In the genomic region with DNA sequence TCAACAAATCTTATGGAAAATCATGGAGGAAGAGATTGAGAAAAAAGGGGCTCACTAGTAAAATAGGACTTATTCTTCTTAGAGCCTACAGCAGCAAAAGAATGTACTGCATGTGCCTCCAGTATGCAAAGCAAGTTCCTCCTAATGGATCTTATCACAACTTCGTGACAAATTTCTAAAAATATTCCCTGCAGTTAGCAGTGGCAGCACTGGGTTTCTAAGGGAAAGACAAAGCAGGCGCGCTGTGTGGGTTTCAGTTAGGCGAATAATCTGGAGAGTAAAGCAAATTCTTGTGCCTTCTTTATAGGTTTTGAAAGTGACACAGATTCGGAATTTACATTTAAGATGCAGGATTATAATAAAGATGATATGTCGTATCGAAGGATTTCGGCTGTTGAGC, we compare ENCODE assay signal across 1 cellular context.
TF ChIP-seq lines count a peak whose summit lies in the region.

No MANE protein-coding gene starts in this region.

TF ChIP-seq in GM23338, 12 proteins besides CTCF, POLR2A, EP300 and RAD21 (continued from another document):
- TF ChIP-seq, protein P1, sequence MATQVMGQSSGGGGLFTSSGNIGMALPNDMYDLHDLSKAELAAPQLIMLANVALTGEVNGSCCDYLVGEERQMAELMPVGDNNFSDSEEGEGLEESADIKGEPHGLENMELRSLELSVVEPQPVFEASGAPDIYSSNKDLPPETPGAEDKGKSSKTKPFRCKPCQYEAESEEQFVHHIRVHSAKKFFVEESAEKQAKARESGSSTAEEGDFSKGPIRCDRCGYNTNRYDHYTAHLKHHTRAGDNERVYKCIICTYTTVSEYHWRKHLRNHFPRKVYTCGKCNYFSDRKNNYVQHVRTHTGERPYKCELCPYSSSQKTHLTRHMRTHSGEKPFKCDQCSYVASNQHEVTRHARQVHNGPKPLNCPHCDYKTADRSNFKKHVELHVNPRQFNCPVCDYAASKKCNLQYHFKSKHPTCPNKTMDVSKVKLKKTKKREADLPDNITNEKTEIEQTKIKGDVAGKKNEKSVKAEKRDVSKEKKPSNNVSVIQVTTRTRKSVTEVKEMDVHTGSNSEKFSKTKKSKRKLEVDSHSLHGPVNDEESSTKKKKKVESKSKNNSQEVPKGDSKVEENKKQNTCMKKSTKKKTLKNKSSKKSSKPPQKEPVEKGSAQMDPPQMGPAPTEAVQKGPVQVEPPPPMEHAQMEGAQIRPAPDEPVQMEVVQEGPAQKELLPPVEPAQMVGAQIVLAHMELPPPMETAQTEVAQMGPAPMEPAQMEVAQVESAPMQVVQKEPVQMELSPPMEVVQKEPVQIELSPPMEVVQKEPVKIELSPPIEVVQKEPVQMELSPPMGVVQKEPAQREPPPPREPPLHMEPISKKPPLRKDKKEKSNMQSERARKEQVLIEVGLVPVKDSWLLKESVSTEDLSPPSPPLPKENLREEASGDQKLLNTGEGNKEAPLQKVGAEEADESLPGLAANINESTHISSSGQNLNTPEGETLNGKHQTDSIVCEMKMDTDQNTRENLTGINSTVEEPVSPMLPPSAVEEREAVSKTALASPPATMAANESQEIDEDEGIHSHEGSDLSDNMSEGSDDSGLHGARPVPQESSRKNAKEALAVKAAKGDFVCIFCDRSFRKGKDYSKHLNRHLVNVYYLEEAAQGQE (IDR thresholded peaks at IDR 0.05; ENCODE audit: unreplicated experiment), result no peak
- TF ChIP-seq EZH2 (IDR thresholded peaks at IDR 0.05; ENCODE audit: low read depth, unreplicated experiment) (no peak), ZNF114 (CRISPR knock-in tag; IDR thresholded peaks at IDR 0.05) (no peak), POLR2AphosphoS5 (IDR thresholded peaks at IDR 0.05; ENCODE audit: low read depth) (no peak)
